In genomic region chr20:61303675-61304074, GRCh38 we compare ENCODE assay signal across 15 cellular contexts.
"Had no signal": no experiment of that assay in that cellular context is flagged by ENCODE, and none has a peak within 500 bp of the region (broad histone marks: within the 10 kb centered on the region; RNA-seq: fewer than 3 reads in every experiment).

No MANE protein-coding gene starts in this region.

- H3K9ac ChIP-seq: neural progenitor cell, parathyroid adenoma had no signal

- H3K4me2 ChIP-seq: neural progenitor cell had no signal

- ATAC-seq: activated CD8-positive, alpha-beta T cell treated with anti-CD3 and anti-CD28 coated beads, Interleukin-2, amount 10 ng/mL, durations not matched to agents 7 days and 5 days; esophagus mucosa; lower lobe of right lung; stimulated activated effector memory CD8-positive, alpha-beta T cell treated with anti-CD3 and anti-CD28 coated beads, Interleukin-12 subunit alpha, Interleukin-12 subunit beta, amount 100 ng/mL, for 72 hours had no signal

- H3K27ac ChIP-seq: breast epithelium, lower lobe of right lung, neural progenitor cell, parathyroid adenoma, tibial artery, uterus had no signal

- H3K4me1 ChIP-seq: breast epithelium, lower lobe of right lung, parathyroid adenoma, tibial artery, uterus had no signal

- H3K36me3 ChIP-seq: breast epithelium, lower lobe of right lung, neural progenitor cell, tibial artery, uterus had no signal

- DNase-seq: activated CD4-positive, alpha-beta T cell treated with anti-CD3 and anti-CD28 coated beads for 4 hours; activated CD8-positive, alpha-beta memory T cell treated with anti-CD3 and anti-CD28 coated beads, Interleukin-2, amount 50 U/mL, for 48 hours; activated CD8-positive, alpha-beta T cell treated with anti-CD3 and anti-CD28 coated beads, Interleukin-2, amount 10 ng/mL, durations not matched to agents 7 days and 5 days; activated naive CD8-positive, alpha-beta T cell treated with anti-CD3 and anti-CD28 coated beads, Interleukin-2, amount 10 ng/mL, durations not matched to agents 7 days and 5 days; aorta; immature natural killer cell; lower lobe of right lung; small intestine; tibial artery; uterus had no signal

- H3K4me3 ChIP-seq: breast epithelium, lower lobe of right lung, neural progenitor cell, tibial artery, uterus had no signal

- H3K9me3 ChIP-seq: breast epithelium, lower lobe of right lung, tibial artery, uterus had no signal

- H3K27me3 ChIP-seq: breast epithelium, neural progenitor cell, uterus had no signal
